Comparison of ENCODE assay signal across 18 cellular contexts in genomic region chr16:68656771-68657170, GRCh38. TPM values are rescaled to one million over a fixed set of nuclear protein-coding genes. Genes with fewer than 3 reads are reported as not detected.
"Had no signal": no experiment of that assay in that cellular context is flagged by ENCODE, and none has a peak within 500 bp of the region (broad histone marks: within the 10 kb centered on the region; RNA-seq: fewer than 3 reads in every experiment).

No MANE protein-coding gene starts in this region.

- H3K4me1 Mint-ChIP-seq: activated B cell treated with CpG ODN at 0.5 μM for 24 hours, T-cell had no signal

- H3K4me3 Mint-ChIP-seq: activated B cell treated with CpG ODN at 0.5 μM for 24 hours; activated CD4-positive, alpha-beta memory T cell treated with anti-CD3 and anti-CD28 coated beads for 36 hours; activated naive CD8-positive, alpha-beta T cell; nephron; T-cell had no signal

- DNase-seq: activated B cell treated with CpG ODN at 0.5 μM for 24 hours; activated CD4-positive, alpha-beta memory T cell treated with anti-CD3 and anti-CD28 coated beads for 36 hours; activated CD4-positive, alpha-beta T cell treated with anti-CD3 and anti-CD28 coated beads for 4 hours; kidney glomerular epithelial cell; midbrain; occipital lobe; retina; stimulated activated CD4-positive, alpha-beta T cell treated with anti-CD3 and anti-CD28 coated beads, Interleukin-12 subunit alpha, Interleukin-12 subunit beta, amount 100 ng/mL, for 4 hours; stimulated activated CD4-positive, alpha-beta T cell treated with anti-CD3 and anti-CD28 coated beads, Interleukin-1b, Interleukin-23, amount 100 ng/mL, for 48 hours; stimulated activated CD8-positive, alpha-beta memory T cell treated with anti-CD3 and anti-CD28 coated beads, Interleukin-4, amount 100 ng/mL, for 48 hours; stimulated activated naive CD4-positive, alpha-beta T cell treated with Interleukin-2 at 50 U/mL for 16 hours; T-cell; tibial artery had no signal

- H3K9me3 Mint-ChIP-seq: activated B cell treated with CpG ODN at 0.5 μM for 24 hours; activated CD4-positive, alpha-beta memory T cell treated with anti-CD3 and anti-CD28 coated beads for 36 hours; nephron; T-cell had no signal

- H3K27ac ChIP-seq: tibial artery, vagina had no signal

- H3K27me3 ChIP-seq: vagina had no signal

- FAIRE-seq: frontal cortex had no signal

- H3K27ac Mint-ChIP-seq: activated B cell treated with CpG ODN at 0.5 μM for 24 hours; activated CD4-positive, alpha-beta memory T cell treated with anti-CD3 and anti-CD28 coated beads for 36 hours; activated naive CD8-positive, alpha-beta T cell; T-cell had no signal

- H3K4me3 ChIP-seq: tibial artery, vagina had no signal

- H3K36me3 Mint-ChIP-seq: activated CD4-positive, alpha-beta memory T cell treated with anti-CD3 and anti-CD28 coated beads for 36 hours; activated naive CD8-positive, alpha-beta T cell; T-cell had no signal

- ATAC-seq: T-cell had no signal

- H3K9me3 ChIP-seq: tibial artery, vagina had no signal

- H3K36me3 ChIP-seq: tibial artery, vagina had no signal

RNA-seq across cellular contexts. Expression of gene CDH3, which starts 11.7 kb away (rescaled TPM):
- total RNA-seq: activated B cell treated with CpG ODN at 0.5 μM for 24 hours, fibroblast of lung had no signal
